ENCODE assay signal across 15 cellular contexts in the genomic region with DNA sequence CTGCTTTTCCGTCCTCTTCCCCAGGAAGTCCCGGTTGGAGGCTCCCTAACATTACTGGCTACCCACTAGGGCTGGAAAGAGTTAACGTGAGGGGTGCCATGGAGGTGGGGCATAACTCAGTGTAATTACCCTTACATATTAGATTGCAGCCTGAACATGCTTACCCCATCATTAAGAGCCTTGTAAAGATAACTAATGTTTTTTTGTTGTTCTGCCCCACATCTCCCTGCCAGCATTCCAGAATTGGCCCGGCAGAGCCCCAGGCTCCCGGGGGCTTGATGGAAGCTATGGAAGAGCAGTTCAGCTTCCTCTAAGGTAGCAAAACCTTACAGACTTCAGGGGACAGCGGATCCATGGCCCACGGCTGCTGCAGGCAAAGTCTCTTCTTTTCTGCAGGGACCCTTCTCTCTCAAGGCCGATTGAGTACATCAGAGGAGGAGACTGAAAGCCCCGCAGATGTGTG.
"Had no signal": no experiment of that assay in that cellular context is flagged by ENCODE, and none has a peak within 500 bp of the region (broad histone marks: within the 10 kb centered on the region; RNA-seq: fewer than 3 reads in every experiment).

No MANE protein-coding gene starts in this region.

- H3K27me3 ChIP-seq: foreskin keratinocyte, hepatocyte had no signal

- H3K4me1 ChIP-seq: foreskin keratinocyte, psoas muscle, stomach had no signal

- H3K36me3 ChIP-seq: stomach had no signal

- H3K9me3 ChIP-seq: psoas muscle, stomach had no signal

- DNase-seq: cortex of kidney; dorsolateral prefrontal cortex; effector CD8-positive, alpha-beta T cell; foreskin keratinocyte; head of caudate nucleus; left colon; natural killer cell; nucleus accumbens; psoas muscle; retina; stimulated activated naive CD4-positive, alpha-beta T cell; stomach; substantia nigra; trophoblast cell had no signal

- H3K4me3 ChIP-seq: dorsolateral prefrontal cortex, hepatocyte, psoas muscle, stomach had no signal

- H3K27ac ChIP-seq: dorsolateral prefrontal cortex, foreskin keratinocyte, hepatocyte, psoas muscle, stomach had no signal

- H2AFZ ChIP-seq: hepatocyte had no signal

- H3K4me2 ChIP-seq: hepatocyte had no signal

- H3K79me2 ChIP-seq: hepatocyte had no signal
